Comparison of ENCODE assay signal across 8 cellular contexts in the genomic region with DNA sequence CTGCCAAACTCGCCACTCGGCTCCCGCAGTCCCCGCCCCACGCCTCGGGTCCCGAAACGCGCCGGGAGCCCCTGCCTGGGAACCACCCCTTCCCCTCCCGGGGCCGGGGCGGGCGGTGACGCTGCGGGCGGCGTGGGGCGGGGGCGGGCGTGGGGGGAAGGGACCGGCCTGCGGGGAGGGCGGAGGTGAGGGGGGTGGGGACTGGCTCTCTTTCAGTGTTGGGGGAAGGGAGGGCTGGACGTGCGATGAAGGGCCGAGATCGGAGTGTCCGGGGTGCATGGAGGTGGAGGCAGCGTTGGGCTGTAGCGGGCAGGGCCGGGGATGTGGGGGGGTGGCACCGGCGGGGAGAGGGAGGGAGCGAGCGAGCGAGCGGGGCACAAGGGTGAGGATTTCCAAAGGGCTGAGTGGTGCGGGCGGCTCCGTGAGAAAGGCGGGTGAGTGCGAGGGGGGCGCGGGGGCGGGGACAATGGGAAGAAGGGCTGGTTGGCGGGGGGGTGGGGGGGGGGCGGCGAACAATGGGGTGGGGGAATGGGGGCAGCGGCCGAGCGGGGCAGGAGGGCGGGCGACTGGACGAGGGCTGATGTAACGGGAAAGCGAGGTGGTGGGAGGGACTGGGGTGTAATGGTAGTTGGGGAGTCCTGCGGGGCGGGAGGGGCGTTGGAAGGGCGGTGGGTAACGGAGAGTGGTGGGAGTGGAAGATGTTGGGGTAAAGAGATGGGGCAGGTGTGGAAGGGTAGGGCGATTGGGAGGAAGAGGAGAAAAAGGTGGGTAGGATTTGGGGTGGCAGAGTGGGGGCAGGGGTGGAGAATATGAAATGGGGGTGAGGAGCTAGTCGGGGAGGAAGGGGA. TPM values are rescaled to one million over a fixed set of nuclear protein-coding genes. Genes with fewer than 3 reads are reported as not detected.
DNase-seq lines count a peak whose midpoint lies in the region; ATAC-seq and TF ChIP-seq lines count a peak whose summit lies in the region.

No MANE protein-coding gene starts in this region.

- H3K9me3 ChIP-seq in HAP-1 (no peaks in the 10 kb centered on the region), muscle layer of duodenum (ENCODE audit: control insufficient read depth in 1 of 2, low read length in 2 of 2) (no peaks in the 10 kb centered on the region)

- peaks cover 5% of the 10 kb centered on the region for H3K36me3 Mint-ChIP-seq in stimulated activated effector memory CD8-positive, alpha-beta T cell treated with anti-CD3 and anti-CD28 coated beads, Interleukin-12 subunit alpha, Interleukin-12 subunit beta, amount 100 ng/mL, for 72 hours

- peak overlapping the region; percentile 98 for H3K4me3 Mint-ChIP-seq in stimulated activated effector memory CD8-positive, alpha-beta T cell treated with anti-CD3 and anti-CD28 coated beads, Interleukin-12 subunit alpha, Interleukin-12 subunit beta, amount 100 ng/mL, for 72 hours

- H3K36me3 ChIP-seq in HAP-1 (replicated peaks) (no peaks in the 10 kb centered on the region; the same call in 1 of the 2 replicates), muscle layer of duodenum (ENCODE audit: control insufficient read depth in 1 of 2, insufficient read depth in 2 of 2, low read length in 2 of 2) (no peaks in the 10 kb centered on the region)

- H3K4me3 ChIP-seq in GM12875 (ENCODE audit: low read depth, low read length) = peak overlapping the region; percentile 61
- peak overlapping the region; percentile 76 for H3K4me3 ChIP-seq in HAP-1
- H3K4me3 ChIP-seq in muscle layer of duodenum (ENCODE audit: low read depth in 1 of 2, low read length in 2 of 2) = peak overlapping the region; percentile 66 to 75

- peak overlapping the region; percentile 93 for H3K27ac Mint-ChIP-seq in stimulated activated effector memory CD8-positive, alpha-beta T cell treated with anti-CD3 and anti-CD28 coated beads, Interleukin-12 subunit alpha, Interleukin-12 subunit beta, amount 100 ng/mL, for 72 hours

- H3K4me1 Mint-ChIP-seq in stimulated activated effector memory CD8-positive, alpha-beta T cell treated with anti-CD3 and anti-CD28 coated beads, Interleukin-12 subunit alpha, Interleukin-12 subunit beta, amount 100 ng/mL, for 72 hours = peaks cover 30% of the 10 kb centered on the region

- H3K27ac ChIP-seq in epithelial cell of prostate (peak overlapping the region; percentile 89), muscle layer of duodenum (ENCODE audit: low read length) (peak overlapping the region; percentile 64)

- in situ Hi-C loops in HAP-1 (cut with MboI; ENCODE audit: low sequenced_read_pairs) = no loop called here
- in situ Hi-C loops in G401 (cut with HindIII; ENCODE audit: low sequenced_read_pairs) = no loop called here

- no peak for TF ChIP-seq CTCF in GM12875 (IDR thresholded peaks at IDR 0.05; ENCODE audit: borderline replicate concordance, insufficient read depth, low read depth, low read length)

- peaks cover 17% of the 10 kb centered on the region for H3K4me1 ChIP-seq in HAP-1
- peaks cover 0 to 22% of the 10 kb centered on the region in 2 donors for H3K4me1 ChIP-seq in muscle layer of duodenum (ENCODE audit: control insufficient read depth in 1 of 2, insufficient read depth in 2 of 2, low read length in 2 of 2)

- no peaks in the 10 kb centered on the region for H3K27me3 ChIP-seq in HAP-1 (ENCODE audit: low read depth)
- H3K27me3 ChIP-seq in muscle layer of duodenum (ENCODE audit: low read depth, low read length) = no peaks in the 10 kb centered on the region

- DNase-seq in HAP-1 (ENCODE audit: low spot score in 2 of 2) (peak; percentile 38 to 81), NCI-H1105 treated with DMSO at 0.1 percent for 48 hours (lab: John Stamatoyannopoulos, UW) (peak; percentile 3), epithelial cell of prostate (ENCODE audit: low read depth, low spot score) (no peak), G401 (ENCODE audit: low spot score) (no peak)
- peak; percentile 65 for DNase-seq in activated CD8-positive, alpha-beta memory T cell treated with anti-CD3 and anti-CD28 coated beads, Interleukin-2, amount 50 U/mL, for 4 hours
- no peak for DNase-seq in stimulated activated effector memory CD8-positive, alpha-beta T cell treated with anti-CD3 and anti-CD28 coated beads, Interleukin-12 subunit alpha, Interleukin-12 subunit beta, amount 100 ng/mL, for 72 hours (ENCODE audit: low spot score in 2 of 2)

- peak; percentile 9 for ATAC-seq in stimulated activated effector memory CD8-positive, alpha-beta T cell treated with anti-CD3 and anti-CD28 coated beads, Interleukin-12 subunit alpha, Interleukin-12 subunit beta, amount 100 ng/mL, for 72 hours

- H3K9me3 Mint-ChIP-seq in stimulated activated effector memory CD8-positive, alpha-beta T cell treated with anti-CD3 and anti-CD28 coated beads, Interleukin-12 subunit alpha, Interleukin-12 subunit beta, amount 100 ng/mL, for 72 hours = no peaks in the 10 kb centered on the region

RNA-seq across cellular contexts. Expression of gene DCUN1D4, which starts 0.6 kb away (rescaled TPM):
- total RNA-seq in G401 (2014; rRNA removed; shearing (Covaris generic)) = 24.4 and 34.4 TPM in 2 replicates

Comparison
In these comparisons a context has a peak if more than half of its experiments do, and no peak if none do; other contexts are left out.
1. DNase-seq: peak in HAP-1 (2 of 2), NCI-H1105 treated with DMSO at 0.1 percent for 48 hours (single experiment) and activated CD8-positive, alpha-beta memory T cell treated with anti-CD3 and anti-CD28 coated beads, Interleukin-2, amount 50 U/mL, for 4 hours (single experiment); none in epithelial cell of prostate (single experiment), stimulated activated effector memory CD8-positive, alpha-beta T cell treated with anti-CD3 and anti-CD28 coated beads, Interleukin-12 subunit alpha, Interleukin-12 subunit beta, amount 100 ng/mL, for 72 hours (0 of 2) and G401 (single experiment).
2. Peak in every context shown above with its lines, with median percentiles within 50 percentile points of each other: H3K4me3 ChIP-seq.